In the genomic region with DNA sequence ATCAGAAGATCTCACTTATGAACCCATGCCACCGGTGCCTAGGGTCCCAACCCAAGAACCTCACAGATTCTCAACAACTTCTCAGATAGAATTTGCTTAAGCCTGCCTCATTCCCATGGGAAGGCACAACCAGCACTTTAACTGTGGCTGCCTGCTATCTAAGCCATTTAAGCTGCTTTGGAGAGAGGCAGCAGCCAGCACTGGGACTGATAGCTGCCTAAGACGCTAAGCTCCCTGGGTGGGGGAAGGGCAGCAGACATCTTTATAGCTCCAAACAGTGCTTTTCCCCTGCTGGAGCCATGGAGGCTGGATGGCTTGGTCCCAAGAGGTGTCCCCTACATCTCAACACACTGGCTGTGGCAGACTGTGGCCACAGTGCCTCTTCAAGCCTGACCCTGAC, we compare ENCODE assay signal across 17 cellular contexts.
DNase-seq lines count a peak whose midpoint lies in the region; ATAC-seq and TF ChIP-seq lines count a peak whose summit lies in the region.
"Had no signal": no experiment of that assay in that cellular context is flagged by ENCODE, and none has a peak within 500 bp of the region (broad histone marks: within the 10 kb centered on the region; RNA-seq: fewer than 3 reads in every experiment).

No MANE protein-coding gene starts in this region.

- H3K4me1 ChIP-seq in mesendoderm (ENCODE audit: control insufficient read depth, low read depth, low read length): no peaks in the 10 kb centered on the region
- no peaks in the 10 kb centered on the region for H3K4me1 ChIP-seq in psoas muscle
- H3K4me1 ChIP-seq: BE2C, HAP-1 had no signal

- no peak overlapping the region for H2BK5ac ChIP-seq in mesendoderm (ENCODE audit: low read length)

- H3K27ac ChIP-seq in WERI-Rb-1 (no peak overlapping the region), mesendoderm (ENCODE audit: low read depth, low read length) (no peak overlapping the region), psoas muscle (no peak overlapping the region)
- H3K27ac ChIP-seq: GM23248 had no signal

- no peak overlapping the region for H3K4me3 ChIP-seq in WERI-Rb-1 (ENCODE audit: low read depth, low read length)
- H3K4me3 ChIP-seq in mesendoderm (ENCODE audit: low read length): no peak overlapping the region
- no peak overlapping the region for H3K4me3 ChIP-seq in retinal pigment epithelial cell (ENCODE audit: low read length)
- H3K4me3 ChIP-seq in psoas muscle: no peak overlapping the region
- H3K4me3 ChIP-seq: GM23248, HAP-1 had no signal

- H3K27me3 ChIP-seq in WERI-Rb-1 (ENCODE audit: insufficient read depth, low read depth, severe bottlenecking): peaks cover 5% of the 10 kb centered on the region
- no peaks in the 10 kb centered on the region for H3K27me3 ChIP-seq in mesendoderm (ENCODE audit: insufficient read depth, low read length, poor library complexity)
- H3K27me3 ChIP-seq in psoas muscle (ENCODE audit: insufficient read depth in 3 of 3, low read length in 2 of 3): no peaks in the 10 kb centered on the region
- H3K27me3 ChIP-seq: BE2C had no signal

- no peak overlapping the region for H4K8ac ChIP-seq in mesendoderm (ENCODE audit: low read depth, low read length)

- H3K4ac ChIP-seq in mesendoderm (ENCODE audit: low read depth, low read length): no peak overlapping the region

- no peak overlapping the region for H3K18ac ChIP-seq in mesendoderm (ENCODE audit: low read length)

- H3K36me3 ChIP-seq in WERI-Rb-1 (no peaks in the 10 kb centered on the region), mesendoderm (ENCODE audit: control insufficient read depth, insufficient read depth, low read length) (no peaks in the 10 kb centered on the region), psoas muscle (ENCODE audit: insufficient read depth in 1 of 2, low read depth in 1 of 2) (no peaks in the 10 kb centered on the region)
- H3K36me3 ChIP-seq: BE2C, HAP-1 had no signal

- H2BK120ac ChIP-seq in mesendoderm (ENCODE audit: low read depth, low read length): no peak overlapping the region

- H3K23ac ChIP-seq in mesendoderm (ENCODE audit: low read length): no peak overlapping the region

- H3K79me1 ChIP-seq in mesendoderm (ENCODE audit: low read length): no peaks in the 10 kb centered on the region

- H4K5ac ChIP-seq in mesendoderm (ENCODE audit: low read length): no peak overlapping the region

- TF ChIP-seq CTCF in WERI-Rb-1 (IDR thresholded peaks at IDR 0.05; ENCODE audit: low read depth, low read length) (no peak), retinal pigment epithelial cell (conservative IDR thresholded peaks at IDR 0.05; ENCODE audit: low read depth, low read length) (no peak), psoas muscle (IDR thresholded peaks at IDR 0.05) (no peak)

- H3K9me3 ChIP-seq in WERI-Rb-1 (ENCODE audit: severe bottlenecking) (no peaks in the 10 kb centered on the region), psoas muscle (no peaks in the 10 kb centered on the region)
- H3K9me3 ChIP-seq: BE2C, HAP-1 had no signal

- DNase-seq in ELF-1 (ENCODE audit: low read depth, low spot score): peak; percentile 15
- DNase-seq in WERI-Rb-1: peak; percentile 37
- peak; percentile 3 for DNase-seq in mesendoderm
- peak; percentile 2 for DNase-seq in retinal pigment epithelial cell (ENCODE audit: low read depth)
- no peak for DNase-seq in effector CD8-positive, alpha-beta T cell (lab: John Stamatoyannopoulos, UW)
- DNase-seq in kidney glomerular epithelial cell (lab: John Stamatoyannopoulos, UW): no peak
- no peak for DNase-seq in psoas muscle
- DNase-seq: ACHN; BE2C; C1 segment of cervical spinal cord; CD4-positive, CD25-positive, alpha-beta regulatory T cell; CD8-positive, alpha-beta memory T cell; COR-L47; DND-41; EL; GM23248 had no signal

- no peak overlapping the region for H2AK5ac ChIP-seq in mesendoderm (ENCODE audit: low read length)

- WGBS in mesendoderm (ENCODE audit: extremely low coverage, insufficient coverage, low lambda C conversion rate): no CpG with 5 or more reads among the region's 2 CpGs
- WGBS in psoas muscle, 3 donors: 55 to 77% (median 63%) methylated on average over 2 of the region's 2 CpGs

- no peak overlapping the region for H3K9ac ChIP-seq in mesendoderm (ENCODE audit: low read length)
- H3K9ac ChIP-seq: GM23248 had no signal

- no peaks in the 10 kb centered on the region for H3K79me2 ChIP-seq in mesendoderm (ENCODE audit: control insufficient read depth, insufficient read depth, low read length)

- no peak overlapping the region for H2BK15ac ChIP-seq in mesendoderm (replicated peaks; ENCODE audit: low read depth)

- intact Hi-C loops in psoas muscle (cut with DNase I): no loop called here

- ATAC-seq in psoas muscle: no peak

- H3K56ac ChIP-seq in mesendoderm (ENCODE audit: low read length): no peak overlapping the region

- no peak overlapping the region for H3K4me2 ChIP-seq in mesendoderm (ENCODE audit: low read length)

Comparison
In these comparisons a context has a peak if more than half of its experiments do, and no peak if none do; other contexts are left out.
1. DNase-seq: peak in ELF-1 (single experiment), WERI-Rb-1 (single experiment), mesendoderm (single experiment) and retinal pigment epithelial cell (single experiment); none in effector CD8-positive, alpha-beta T cell (single experiment), kidney glomerular epithelial cell (single experiment) and psoas muscle (0 of 2).